8 cellular contexts compared by ENCODE assay signal in genomic region chr11:827861-828167, GRCh38. TPM values are rescaled to one million over a fixed set of nuclear protein-coding genes. Genes with fewer than 3 reads are reported as not detected.
DNase-seq lines count a peak whose midpoint lies in the region; ATAC-seq and TF ChIP-seq lines count a peak whose summit lies in the region.

CRACR2B (plus strand) TSS chr11:827919; CDS start chr11:828608, 689 bp downstream.

- H3K27me3 ChIP-seq in CD8-positive, alpha-beta memory T cell (ENCODE audit: insufficient read depth, low read length, poor library complexity, severe bottlenecking), result peaks cover 20% of the 10 kb centered on the region
- H3K27me3 ChIP-seq in KMS-11 (ENCODE audit: insufficient read depth, low read depth), result peaks cover 35% of the 10 kb centered on the region

- no peaks in the 10 kb centered on the region for H3K9me3 ChIP-seq in CD8-positive, alpha-beta memory T cell (ENCODE audit: low read length)

- peak within 1 kb of the TSS; percentile 35; the same call in 1 of the 2 replicates for H3K9ac ChIP-seq in KMS-11

- H3K79me2 ChIP-seq in KMS-11 (ENCODE audit: insufficient read depth, low read depth), result no peaks in the 10 kb centered on the region

- peak within 1 kb of the TSS; percentile 37 for H3K4me3 ChIP-seq in CD8-positive, alpha-beta memory T cell (ENCODE audit: low read length)
- no peak within 1 kb of the TSS for H3K4me3 ChIP-seq in KMS-11 (IDR thresholded peaks at IDR 0.05; ENCODE audit: insufficient read depth, low read depth, low read length)

- POLR2A ChIA-PET in CD8-positive, alpha-beta memory T cell (lab: Charles Lee), result interaction anchor here (1.8 kb wide), 1 partner anchor 8 kb away, joined by 7 read pairs; no protein-coding TSS in a partner anchor

- H3K27ac ChIP-seq in CD8-positive, alpha-beta memory T cell (ENCODE audit: low read depth, low read length), result peak within 1 kb of the TSS; percentile 24
- no peak within 1 kb of the TSS for H3K27ac ChIP-seq in KMS-11

- peak within 1 kb of the TSS; percentile 68 to 92 (median 76) for H3K4me3 Mint-ChIP-seq in CD8-positive, alpha-beta memory T cell
- peak within 1 kb of the TSS; percentile 75 for H3K4me3 Mint-ChIP-seq in effector memory CD8-positive, alpha-beta T cell
- H3K4me3 Mint-ChIP-seq in nephron, result peak within 1 kb of the TSS; percentile 73 to 79 (median 78)

- H4K20me1 ChIP-seq in KMS-11 (ENCODE audit: insufficient read depth), result no peaks in the 10 kb centered on the region

- H3K4me1 Mint-ChIP-seq in CD8-positive, alpha-beta memory T cell, result peaks cover 4 to 54% (median 15%) of the 10 kb centered on the region in 3 donors
- peaks cover 9 to 26% of the 10 kb centered on the region in 2 donors for H3K4me1 Mint-ChIP-seq in effector memory CD8-positive, alpha-beta T cell (ENCODE audit: low read depth in 2 of 2)
- H3K4me1 Mint-ChIP-seq in nephron, result peaks cover 37% of the 10 kb centered on the region

- peak within 1 kb of the TSS; percentile 98 for H3K4me2 ChIP-seq in KMS-11

- peaks cover 9 to 19% of the 10 kb centered on the region in 2 donors for H3K27me3 Mint-ChIP-seq in CD8-positive, alpha-beta memory T cell
- peaks cover 6 to 37% of the 10 kb centered on the region in 2 donors for H3K27me3 Mint-ChIP-seq in effector memory CD8-positive, alpha-beta T cell
- H3K27me3 Mint-ChIP-seq in nephron (ENCODE audit: low read depth), result peaks cover 45% of the 10 kb centered on the region

- no peaks in the 10 kb centered on the region for H3K9me3 Mint-ChIP-seq in CD8-positive, alpha-beta memory T cell
- no peaks in the 10 kb centered on the region for H3K9me3 Mint-ChIP-seq in effector memory CD8-positive, alpha-beta T cell
- H3K9me3 Mint-ChIP-seq in nephron, result no peaks in the 10 kb centered on the region

- H3K36me3 Mint-ChIP-seq in CD8-positive, alpha-beta memory T cell, result peaks cover 0 to 17% (median 4%) of the 10 kb centered on the region in 3 donors
- peaks cover 36% of the 10 kb centered on the region for H3K36me3 Mint-ChIP-seq in effector memory CD8-positive, alpha-beta T cell (ENCODE audit: insufficient read depth)
- peaks cover 8% of the 10 kb centered on the region for H3K36me3 Mint-ChIP-seq in nephron (ENCODE audit: low read depth)

- peaks cover 40% of the 10 kb centered on the region for H3K4me1 ChIP-seq in CD8-positive, alpha-beta memory T cell (ENCODE audit: insufficient read depth, low read length)
- peaks cover 59% of the 10 kb centered on the region for H3K4me1 ChIP-seq in KMS-11 (ENCODE audit: low read depth, poor library complexity, severe bottlenecking)

- H3K27ac Mint-ChIP-seq in CD8-positive, alpha-beta memory T cell, result peak within 1 kb of the TSS in 2 of 8 donors; percentile 11 to 50
- H3K27ac Mint-ChIP-seq in effector memory CD8-positive, alpha-beta T cell, result peak within 1 kb of the TSS in 1 of 2 donors; percentile 23
- peak within 1 kb of the TSS; percentile 29 to 84 (median 75) for H3K27ac Mint-ChIP-seq in nephron

- CTCF ChIA-PET in CD8-positive, alpha-beta memory T cell (lab: Charles Lee), result no interaction called here

- no peaks in the 10 kb centered on the region for H3K36me3 ChIP-seq in CD8-positive, alpha-beta memory T cell (ENCODE audit: insufficient read depth, low read length)
- H3K36me3 ChIP-seq in KMS-11 (ENCODE audit: insufficient read depth), result no peaks in the 10 kb centered on the region

- H2AFZ ChIP-seq in KMS-11 (ENCODE audit: low read depth), result peak within 1 kb of the TSS; percentile 76

- no peak for ATAC-seq in effector memory CD8-positive, alpha-beta T cell (replicated peaks)
- ATAC-seq in HG03354 (IDR thresholded peaks at IDR 0.05; ENCODE audit: poor library complexity, severe bottlenecking, unreplicated experiment) (no peak), GM21515 (IDR thresholded peaks at IDR 0.05; ENCODE audit: unreplicated experiment) (no peak), HG02938 (IDR thresholded peaks at IDR 0.05; ENCODE audit: unreplicated experiment) (no peak)

- TF ChIP-seq CTCF in KMS-11 (conservative IDR thresholded peaks at IDR 0.05; ENCODE audit: low read depth, low read length), result no peak
- no peak for TF ChIP-seq CTCF in nephron (IDR thresholded peaks at IDR 0.05; ENCODE audit: unreplicated experiment in 3 of 3)

- no peak for DNase-seq in CD8-positive, alpha-beta memory T cell
- DNase-seq in effector memory CD8-positive, alpha-beta T cell, result no peak
- no peak for DNase-seq in Kasumi-1 (lab: John Stamatoyannopoulos, UW)

RNA-seq across cellular contexts. Expression of gene CRACR2B, which starts in this region (rescaled TPM):
- 1 to 10 TPM; 2.4 to 3.6 TPM for total RNA-seq in CD8-positive, alpha-beta memory T cell
- not detected for polyA plus RNA-seq in CD8-positive, alpha-beta memory T cell
